Comparison of ENCODE assay signal across 19 cellular contexts in the genomic region with DNA sequence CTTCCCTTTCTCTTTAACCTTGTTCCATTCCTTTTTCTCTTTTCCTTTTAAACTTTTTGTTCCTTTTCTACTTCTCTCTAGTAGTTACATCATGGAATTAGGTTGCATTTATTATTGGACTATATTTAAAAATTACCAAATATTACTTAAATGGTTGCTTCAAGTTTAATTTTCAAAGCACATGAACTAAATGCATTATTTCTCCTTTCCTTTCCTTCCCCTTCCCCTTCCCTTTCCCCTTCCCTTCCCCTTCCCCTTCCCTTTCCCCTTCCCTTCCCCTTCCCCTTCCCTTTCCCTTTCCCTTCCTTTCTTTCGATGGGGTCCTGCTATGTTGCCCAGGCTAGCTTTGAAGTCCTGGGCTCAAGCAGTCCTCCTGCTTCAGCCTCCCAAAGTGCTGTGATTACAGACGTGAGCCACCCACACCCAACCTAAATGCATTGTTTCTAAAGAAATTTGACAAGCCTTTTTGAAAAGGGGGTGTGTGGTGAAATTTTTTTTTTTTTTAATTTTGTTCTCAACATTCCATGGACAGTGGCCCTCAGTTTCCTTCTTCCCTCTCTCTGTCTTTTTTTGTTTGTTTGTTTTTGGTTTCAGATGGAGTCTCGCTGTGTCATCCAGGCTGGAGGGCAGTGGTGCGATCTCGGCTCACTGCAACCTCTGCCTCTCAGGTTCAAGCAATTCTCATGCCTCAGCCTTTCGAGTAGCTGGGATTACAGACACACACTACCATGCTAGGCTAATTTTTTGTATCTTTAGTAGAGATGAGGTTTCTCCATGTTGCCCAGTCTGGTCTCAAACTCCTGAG. TPM values are rescaled to one million over a fixed set of nuclear protein-coding genes. Genes with fewer than 3 reads are reported as not detected.
DNase-seq lines count a peak whose midpoint lies in the region; ATAC-seq and TF ChIP-seq lines count a peak whose summit lies in the region.
"Had no signal": no experiment of that assay in that cellular context is flagged by ENCODE, and none has a peak within 500 bp of the region (broad histone marks: within the 10 kb centered on the region; RNA-seq: fewer than 3 reads in every experiment).

No MANE protein-coding gene starts in this region.

- TF ChIP-seq CTCF in Caco-2 (IDR thresholded peaks at IDR 0.05; ENCODE audit: insufficient read depth in 1 of 2, low read depth in 1 of 2, low read length in 1 of 2, severe bottlenecking in 1 of 2, unreplicated experiment in 1 of 2) = no peak
- TF ChIP-seq CTCF in HEK293 (tag by site-specific recombination; IDR thresholded peaks at IDR 0.05) = no peak
- no peak for TF ChIP-seq CTCF in endothelial cell (IDR thresholded peaks at IDR 0.05; ENCODE audit: unreplicated experiment)
- no peak for TF ChIP-seq CTCF in neutrophil (IDR thresholded peaks at IDR 0.05)

- DNase-seq in Caco-2 (no peak), endothelial cell (ENCODE audit: low spot score) (no peak), ACHN (no peak), SW480 (ENCODE audit: low spot score) (no peak)
- DNase-seq in stimulated activated naive CD8-positive, alpha-beta T cell treated with anti-CD3 and anti-CD28 coated beads, Interleukin-15, amount 100 ng/mL, for 72 hours = no peak
- DNase-seq: activated CD8-positive, alpha-beta memory T cell treated with anti-CD3 and anti-CD28 coated beads, Interleukin-2, amount 10 ng/mL, durations not matched to agents 7 days and 5 days; activated gamma-delta T cell; AML-193; COR-L47; foreskin keratinocyte; MG63; NCI-H1417 treated with DMSO at 0.1 percent for 48 hours; NCI-H526; RPMI8226; SK-N-SH; T1000 had no signal

- intact Hi-C loops in Caco-2 (cut with micrococcal nuclease; ENCODE audit: unreplicated experiment) = loop anchor here (2.0 kb wide), 1 partner anchor 32 kb away; a partner anchor contains a TSS

- no TSS peak for BruUV-seq in Caco-2 (replicated peaks; lab: Mats Ljungman, UMichigan)

- H3K27me3 Mint-ChIP-seq in Caco-2 (ENCODE audit: insufficient read depth, unreplicated experiment) (no peaks in the 10 kb centered on the region), endothelial cell (ENCODE audit: unreplicated experiment) (peaks cover 2% of the 10 kb centered on the region)
- H3K27me3 Mint-ChIP-seq in stimulated activated naive CD8-positive, alpha-beta T cell treated with anti-CD3 and anti-CD28 coated beads, Interleukin-15, amount 100 ng/mL, for 72 hours = no peaks in the 10 kb centered on the region
- H3K27me3 Mint-ChIP-seq: activated CD8-positive, alpha-beta memory T cell treated with anti-CD3 and anti-CD28 coated beads, Interleukin-2, amount 10 ng/mL, durations not matched to agents 7 days and 5 days had no signal

- in situ Hi-C loops in ACHN (cut with HindIII; ENCODE audit: low pct_ligation_motif_present, low pct_unique_long_range_greater_than_20kb, low sequenced_read_pairs) = no loop called here

- H3K4me3 ChIP-seq in Caco-2 (ENCODE audit: low read depth, low read length) = no peak overlapping the region
- no peak overlapping the region for H3K4me3 ChIP-seq in HEK293 (ENCODE audit: low read depth, low read length)
- H3K4me3 ChIP-seq in neutrophil (ENCODE audit: low read depth in 1 of 2, low read length in 1 of 2) = no peak overlapping the region
- H3K4me3 ChIP-seq: lung, MG63 had no signal

- H3K27ac ChIP-seq in HEK293 (ENCODE audit: extremely low read depth, low read depth, low read length) (no peak overlapping the region), neutrophil (peak overlapping the region; percentile 31)
- H3K27ac ChIP-seq: foreskin keratinocyte had no signal

- peaks cover 33% of the 10 kb centered on the region for H3K36me3 Mint-ChIP-seq in Caco-2 (ENCODE audit: insufficient read depth, unreplicated experiment)
- H3K36me3 Mint-ChIP-seq in endothelial cell (ENCODE audit: low read depth, unreplicated experiment) = peaks cover 16% of the 10 kb centered on the region

- CTCF ChIA-PET in Caco-2 (lab: Charles Lee) (interaction anchor here (0.5 to 0.7 kb wide), 2 partner anchors 117 to 253 kb away, joined by 3 to 4 read pairs; no protein-coding TSS in a partner anchor), HEK293 (lab: Yijun Ruan, JAX) (interaction anchor here (0.7 kb wide), 1 partner anchor 49 kb away, joined by 3 read pairs; no protein-coding TSS in a partner anchor)

- peaks cover 30% of the 10 kb centered on the region for H3K4me1 ChIP-seq in Caco-2
- H3K4me1 ChIP-seq in HEK293 (ENCODE audit: control insufficient read depth, insufficient read depth, low read length) = no peaks in the 10 kb centered on the region
- peaks cover 15 to 22% of the 10 kb centered on the region in 2 experiments for H3K4me1 ChIP-seq in neutrophil (ENCODE audit: control insufficient read depth in 1 of 2, insufficient read depth in 1 of 2, low read depth in 1 of 2, low read length in 1 of 2)
- H3K4me1 ChIP-seq: foreskin keratinocyte had no signal

- H3K4me3 Mint-ChIP-seq in Caco-2 (ENCODE audit: unreplicated experiment) = peak overlapping the region; percentile 29
- H3K4me3 Mint-ChIP-seq in endothelial cell (ENCODE audit: unreplicated experiment) = no peak overlapping the region
- H3K4me3 Mint-ChIP-seq in stimulated activated naive CD8-positive, alpha-beta T cell treated with anti-CD3 and anti-CD28 coated beads, Interleukin-15, amount 100 ng/mL, for 72 hours = no peak overlapping the region
- H3K4me3 Mint-ChIP-seq: activated CD8-positive, alpha-beta memory T cell treated with anti-CD3 and anti-CD28 coated beads, Interleukin-2, amount 10 ng/mL, durations not matched to agents 7 days and 5 days had no signal

- H3K27me3 ChIP-seq in Caco-2 (replicated peaks; ENCODE audit: control insufficient read depth, insufficient read depth, low read length) (no peaks in the 10 kb centered on the region), neutrophil (no peaks in the 10 kb centered on the region)
- H3K27me3 ChIP-seq: foreskin keratinocyte, MG63 had no signal

- no peaks in the 10 kb centered on the region for H3K9me3 Mint-ChIP-seq in Caco-2 (ENCODE audit: unreplicated experiment)
- no peaks in the 10 kb centered on the region for H3K9me3 Mint-ChIP-seq in endothelial cell (ENCODE audit: unreplicated experiment)
- H3K9me3 Mint-ChIP-seq in stimulated activated naive CD8-positive, alpha-beta T cell treated with anti-CD3 and anti-CD28 coated beads, Interleukin-15, amount 100 ng/mL, for 72 hours = no peaks in the 10 kb centered on the region

- POLR2A ChIA-PET in Caco-2 (lab: Charles Lee) (interaction anchor here (0.5 to 0.6 kb wide), 2 partner anchors 224 to 351 kb away, joined by 4 to 5 read pairs; a partner anchor contains a TSS), HEK293 (lab: Yijun Ruan, JAX) (no interaction called here)

- peaks cover 14% of the 10 kb centered on the region for H3K4me1 Mint-ChIP-seq in Caco-2 (ENCODE audit: low read depth, unreplicated experiment)
- H3K4me1 Mint-ChIP-seq in endothelial cell (ENCODE audit: unreplicated experiment) = peaks cover 12% of the 10 kb centered on the region
- peaks cover 11% of the 10 kb centered on the region for H3K4me1 Mint-ChIP-seq in stimulated activated naive CD8-positive, alpha-beta T cell treated with anti-CD3 and anti-CD28 coated beads, Interleukin-15, amount 100 ng/mL, for 72 hours

- ATAC-seq in stimulated activated naive CD8-positive, alpha-beta T cell treated with anti-CD3 and anti-CD28 coated beads, Interleukin-15, amount 100 ng/mL, for 72 hours = no peak
- ATAC-seq: activated CD8-positive, alpha-beta memory T cell treated with anti-CD3 and anti-CD28 coated beads, Interleukin-2, amount 10 ng/mL, durations not matched to agents 7 days and 5 days; foreskin keratinocyte had no signal

- H3K36me3 ChIP-seq in Caco-2 (ENCODE audit: control insufficient read depth, insufficient read depth, low read length) (no peaks in the 10 kb centered on the region), HEK293 (ENCODE audit: control insufficient read depth in 2 of 2, insufficient read depth in 1 of 2, low read length in 2 of 2) (peaks cover 0 to 8% of the 10 kb centered on the region in 2 experiments; a peak in 1 of 3 replicates), neutrophil (peaks cover 45% of the 10 kb centered on the region)
- H3K36me3 ChIP-seq: MG63 had no signal

- H3K9me3 ChIP-seq in Caco-2 = no peaks in the 10 kb centered on the region
- H3K9me3 ChIP-seq in HEK293 (ENCODE audit: control insufficient read depth, insufficient read depth, low read depth, low read length) = no peaks in the 10 kb centered on the region
- no peaks in the 10 kb centered on the region for H3K9me3 ChIP-seq in neutrophil
- H3K9me3 ChIP-seq: MG63, SK-N-SH had no signal

- H3K27ac Mint-ChIP-seq in Caco-2 (ENCODE audit: unreplicated experiment) (peak overlapping the region; percentile 76), endothelial cell (ENCODE audit: unreplicated experiment) (peak overlapping the region; percentile 45)
- peak overlapping the region in 1 of 2 donors; percentile 34 for H3K27ac Mint-ChIP-seq in stimulated activated naive CD8-positive, alpha-beta T cell treated with anti-CD3 and anti-CD28 coated beads, Interleukin-15, amount 100 ng/mL, for 72 hours
- H3K27ac Mint-ChIP-seq: activated CD8-positive, alpha-beta memory T cell treated with anti-CD3 and anti-CD28 coated beads, Interleukin-2, amount 10 ng/mL, durations not matched to agents 7 days and 5 days had no signal

TF ChIP-seq in HEK293, 187 proteins besides CTCF, POLR2A, EP300 and RAD21:
- TF ChIP-seq ZNF670 (tag by site-specific recombination; IDR thresholded peaks at IDR 0.05; ENCODE audit: low read depth) = no peak
- TF ChIP-seq PRDM1 (tag by site-specific recombination; IDR thresholded peaks at IDR 0.05) = peak; percentile 40
- no peak for TF ChIP-seq ZNF140 (tag by site-specific recombination; IDR thresholded peaks at IDR 0.05)
- no peak for TF ChIP-seq ZBTB17 (tag by site-specific recombination; IDR thresholded peaks at IDR 0.05)

RNA-seq across cellular contexts. Expression of a gene that starts 31.2 kb away (rescaled TPM):
- total RNA-seq in Caco-2 (2022) (18.9 and 19.6 TPM in 2 replicates), endothelial cell (ENCODE audit: unreplicated experiment) (9.5 TPM)

RNA-seq across cellular contexts. Expression of a gene that starts 31.6 kb away (rescaled TPM):
- total RNA-seq in Caco-2 (2022) = 33.8 and 36.9 TPM in 2 replicates
- total RNA-seq in endothelial cell (ENCODE audit: unreplicated experiment) = 10.3 TPM
